In genomic region chrX:139538907-139539593, GRCh38 we compare ENCODE assay signal across 28 cellular contexts. TPM values are rescaled to one million over a fixed set of nuclear protein-coding genes. Genes with fewer than 3 reads are reported as not detected.
DNase-seq lines count a peak whose midpoint lies in the region; ATAC-seq lines count a peak whose summit lies in the region.
"Had no signal": no experiment of that assay in that cellular context is flagged by ENCODE, and none has a peak within 500 bp of the region (broad histone marks: within the 10 kb centered on the region; RNA-seq: fewer than 3 reads in every experiment).

No MANE protein-coding gene starts in this region.

- no peaks in the 10 kb centered on the region for H3K36me3 Mint-ChIP-seq in CD4-positive, alpha-beta memory T cell
- no peaks in the 10 kb centered on the region for H3K36me3 Mint-ChIP-seq in naive thymus-derived CD4-positive, alpha-beta T cell
- H3K36me3 Mint-ChIP-seq: activated naive CD8-positive, alpha-beta T cell treated with anti-CD3 and anti-CD28 coated beads for 36 hours had no signal

- no peak overlapping the region for H3K4me3 Mint-ChIP-seq in CD4-positive, alpha-beta memory T cell
- H3K4me3 Mint-ChIP-seq in naive thymus-derived CD4-positive, alpha-beta T cell, result no peak overlapping the region
- H3K4me3 Mint-ChIP-seq: activated B cell treated with CpG ODN at 0.5 μM for 24 hours; activated naive CD8-positive, alpha-beta T cell treated with anti-CD3 and anti-CD28 coated beads for 36 hours; activated T-helper 1 cell treated with anti-CD3 and anti-CD28 coated beads, Interleukin-12 subunit alpha, Interleukin-12 subunit beta, Interleukin-2, Interleukin-4 antibody, amounts not matched to agents 30 ng/mL and 10 ng/mL and 1 ng/mL, durations not matched to agents 14 hours and 24 hours and 36 hours; IgD-negative memory B cell; neural crest cell; T-helper 2 cell treated with Interferon-gamma antibody and Interleukin-4, amounts not matched to agents 5 μg/mL and 100 μg/mL, for 36 hours had no signal

- no peaks in the 10 kb centered on the region for H3K9me3 Mint-ChIP-seq in CD4-positive, alpha-beta memory T cell
- H3K9me3 Mint-ChIP-seq in naive thymus-derived CD4-positive, alpha-beta T cell, result no peaks in the 10 kb centered on the region
- H3K9me3 Mint-ChIP-seq: activated B cell treated with CpG ODN at 0.5 μM for 24 hours; activated naive CD8-positive, alpha-beta T cell treated with anti-CD3 and anti-CD28 coated beads for 36 hours; activated T-helper 1 cell treated with anti-CD3 and anti-CD28 coated beads, Interleukin-12 subunit alpha, Interleukin-12 subunit beta, Interleukin-2, Interleukin-4 antibody, amounts not matched to agents 30 ng/mL and 10 ng/mL and 1 ng/mL, durations not matched to agents 14 hours and 24 hours and 36 hours; IgD-negative memory B cell; neural crest cell; T-helper 2 cell treated with Interferon-gamma antibody and Interleukin-4, amounts not matched to agents 5 μg/mL and 100 μg/mL, for 36 hours had no signal

- H3K27me3 ChIP-seq in CD4-positive, alpha-beta memory T cell (ENCODE audit: insufficient read depth, low read length), result no peaks in the 10 kb centered on the region
- H3K27me3 ChIP-seq in naive thymus-derived CD4-positive, alpha-beta T cell (ENCODE audit: control insufficient read depth in 2 of 2, insufficient read depth in 2 of 2, low read length in 2 of 2), result no peaks in the 10 kb centered on the region
- H3K27me3 ChIP-seq: transverse colon had no signal

- H3K27ac ChIP-seq in CD4-positive, alpha-beta memory T cell (ENCODE audit: low read depth, low read length), result no peak overlapping the region
- H3K27ac ChIP-seq in naive thymus-derived CD4-positive, alpha-beta T cell (ENCODE audit: low read depth, low read length), result no peak overlapping the region
- H3K27ac ChIP-seq: 22Rv1, BLaER1, epithelial cell of prostate, transverse colon had no signal

- H3K4me3 ChIP-seq in CD4-positive, alpha-beta memory T cell (ENCODE audit: low read length in 2 of 2), result no peak overlapping the region
- no peak overlapping the region for H3K4me3 ChIP-seq in naive thymus-derived CD4-positive, alpha-beta T cell (ENCODE audit: low read length)
- H3K4me3 ChIP-seq: BLaER1, transverse colon had no signal

- H3K27ac Mint-ChIP-seq in CD4-positive, alpha-beta memory T cell, result peak overlapping the region in 1 of 7 donors; percentile 61
- H3K27ac Mint-ChIP-seq in naive thymus-derived CD4-positive, alpha-beta T cell, result no peak overlapping the region
- H3K27ac Mint-ChIP-seq: activated B cell treated with CpG ODN at 0.5 μM for 24 hours; activated naive CD8-positive, alpha-beta T cell treated with anti-CD3 and anti-CD28 coated beads for 36 hours; activated T-helper 1 cell treated with anti-CD3 and anti-CD28 coated beads, Interleukin-12 subunit alpha, Interleukin-12 subunit beta, Interleukin-2, Interleukin-4 antibody, amounts not matched to agents 30 ng/mL and 10 ng/mL and 1 ng/mL, durations not matched to agents 14 hours and 24 hours and 36 hours; T-helper 2 cell treated with Interferon-gamma antibody and Interleukin-4, amounts not matched to agents 5 μg/mL and 100 μg/mL, for 36 hours had no signal

- H3K36me3 ChIP-seq in CD4-positive, alpha-beta memory T cell (ENCODE audit: insufficient read depth, low read length), result no peaks in the 10 kb centered on the region
- no peaks in the 10 kb centered on the region for H3K36me3 ChIP-seq in naive thymus-derived CD4-positive, alpha-beta T cell (ENCODE audit: control insufficient read depth in 2 of 3, insufficient read depth in 3 of 3, low read length in 3 of 3)
- H3K36me3 ChIP-seq: BLaER1, transverse colon had no signal

- POLR2A ChIA-PET in CD4-positive, alpha-beta memory T cell (lab: Charles Lee; ENCODE audit: partially characterized antibody), result no interaction called here
- POLR2A ChIA-PET in naive thymus-derived CD4-positive, alpha-beta T cell (lab: Charles Lee), result no interaction called here

- intact Hi-C loops in CD4-positive, alpha-beta memory T cell (cut with micrococcal nuclease), result no loop called here
- intact Hi-C loops in naive thymus-derived CD4-positive, alpha-beta T cell (cut with micrococcal nuclease), result no loop called here

- no peaks in the 10 kb centered on the region for H3K27me3 Mint-ChIP-seq in CD4-positive, alpha-beta memory T cell
- peaks cover 0 to 3% (median 0%) of the 10 kb centered on the region in 5 donors for H3K27me3 Mint-ChIP-seq in naive thymus-derived CD4-positive, alpha-beta T cell
- H3K27me3 Mint-ChIP-seq: activated B cell treated with CpG ODN at 0.5 μM for 24 hours, IgD-negative memory B cell had no signal

- CTCF ChIA-PET in CD4-positive, alpha-beta memory T cell (lab: Charles Lee; ENCODE audit: partially characterized antibody), result no interaction called here
- CTCF ChIA-PET in naive thymus-derived CD4-positive, alpha-beta T cell (lab: Charles Lee), result no interaction called here

- ATAC-seq in GM21825 (IDR thresholded peaks at IDR 0.05; ENCODE audit: unreplicated experiment), result peak; percentile 88
- peak; percentile 95 for ATAC-seq in HG03175 (IDR thresholded peaks at IDR 0.05; ENCODE audit: unreplicated experiment)
- ATAC-seq in naive thymus-derived CD4-positive, alpha-beta T cell, result no peak
- ATAC-seq: PC-3 had no signal

- no peaks in the 10 kb centered on the region for H3K9me3 ChIP-seq in CD4-positive, alpha-beta memory T cell (ENCODE audit: control insufficient read depth in 1 of 2, low read length in 2 of 2)
- no peaks in the 10 kb centered on the region for H3K9me3 ChIP-seq in naive thymus-derived CD4-positive, alpha-beta T cell (ENCODE audit: control insufficient read depth in 2 of 3, low read length in 3 of 3)
- H3K9me3 ChIP-seq: BLaER1, transverse colon had no signal

- H3K4me1 ChIP-seq in CD4-positive, alpha-beta memory T cell (ENCODE audit: insufficient read depth, low read length), result no peaks in the 10 kb centered on the region
- H3K4me1 ChIP-seq in naive thymus-derived CD4-positive, alpha-beta T cell (ENCODE audit: control insufficient read depth in 2 of 2, insufficient read depth in 2 of 2, low read length in 2 of 2), result no peaks in the 10 kb centered on the region
- H3K4me1 ChIP-seq: BLaER1, transverse colon had no signal

- peak; percentile 44 for DNase-seq in DMS153 (lab: John Stamatoyannopoulos, UW)
- DNase-seq in DMS153 treated with DMSO at 0.1 percent for 48 hours (lab: John Stamatoyannopoulos, UW; ENCODE audit: unreplicated experiment), result no peak
- DNase-seq in left kidney (ENCODE audit: low read depth, low spot score), result peak; percentile 9
- no peak for DNase-seq in SHP77 treated with DMSO at 0.1 percent for 48 hours (lab: John Stamatoyannopoulos, UW)
- no peak for DNase-seq in CD4-positive, alpha-beta memory T cell
- DNase-seq in naive thymus-derived CD4-positive, alpha-beta T cell, result no peak
- DNase-seq: activated B cell treated with CpG ODN at 0.5 μM for 24 hours; activated naive CD8-positive, alpha-beta T cell treated with anti-CD3 and anti-CD28 coated beads for 36 hours; DMS53; foreskin melanocyte; midbrain; NCI-H2029 treated with DMSO at 0.1 percent for 48 hours; NCI-H526 treated with DMSO at 0.1 percent for 48 hours; retina; stimulated activated naive CD4-positive, alpha-beta T cell treated with Interleukin-2 at 50 U/mL for 16 hours; transverse colon had no signal

- no peaks in the 10 kb centered on the region for H3K4me1 Mint-ChIP-seq in CD4-positive, alpha-beta memory T cell
- H3K4me1 Mint-ChIP-seq in naive thymus-derived CD4-positive, alpha-beta T cell, result no peaks in the 10 kb centered on the region
- H3K4me1 Mint-ChIP-seq: activated B cell treated with CpG ODN at 0.5 μM for 24 hours; activated naive CD8-positive, alpha-beta T cell treated with anti-CD3 and anti-CD28 coated beads for 36 hours; IgD-negative memory B cell; neural crest cell had no signal

RNA-seq across cellular contexts. Expression of gene F9, which starts 8.5 kb away (rescaled TPM):
- not detected for total RNA-seq in CD4-positive, alpha-beta memory T cell
- polyA plus RNA-seq in CD4-positive, alpha-beta memory T cell, result not detected
- total RNA-seq in naive thymus-derived CD4-positive, alpha-beta T cell, result not detected
- not detected for polyA plus RNA-seq in naive thymus-derived CD4-positive, alpha-beta T cell
- total RNA-seq: activated B cell treated with CpG ODN at 0.5 μM for 24 hours; activated naive CD8-positive, alpha-beta T cell treated with anti-CD3 and anti-CD28 coated beads for 36 hours; activated T-helper 1 cell treated with anti-CD3 and anti-CD28 coated beads, Interleukin-12 subunit alpha, Interleukin-12 subunit beta, Interleukin-2, Interleukin-4 antibody, amounts not matched to agents 30 ng/mL and 10 ng/mL and 1 ng/mL, durations not matched to agents 14 hours and 24 hours and 36 hours; dermis microvascular lymphatic vessel endothelial cell; neural crest cell; PC-3; SK-MEL-5; transverse colon had no signal
- polyA plus RNA-seq: IgD-negative memory B cell had no signal

Comparison
In these comparisons a context has a peak if more than half of its experiments do, and no peak if none do; other contexts are left out.
1. DNase-seq: peak in DMS153 (single experiment) and left kidney (single experiment); none in DMS153 treated with DMSO at 0.1 percent for 48 hours (single experiment), SHP77 treated with DMSO at 0.1 percent for 48 hours (single experiment), CD4-positive, alpha-beta memory T cell (0 of 5) and naive thymus-derived CD4-positive, alpha-beta T cell (0 of 9).